In the genomic region with DNA sequence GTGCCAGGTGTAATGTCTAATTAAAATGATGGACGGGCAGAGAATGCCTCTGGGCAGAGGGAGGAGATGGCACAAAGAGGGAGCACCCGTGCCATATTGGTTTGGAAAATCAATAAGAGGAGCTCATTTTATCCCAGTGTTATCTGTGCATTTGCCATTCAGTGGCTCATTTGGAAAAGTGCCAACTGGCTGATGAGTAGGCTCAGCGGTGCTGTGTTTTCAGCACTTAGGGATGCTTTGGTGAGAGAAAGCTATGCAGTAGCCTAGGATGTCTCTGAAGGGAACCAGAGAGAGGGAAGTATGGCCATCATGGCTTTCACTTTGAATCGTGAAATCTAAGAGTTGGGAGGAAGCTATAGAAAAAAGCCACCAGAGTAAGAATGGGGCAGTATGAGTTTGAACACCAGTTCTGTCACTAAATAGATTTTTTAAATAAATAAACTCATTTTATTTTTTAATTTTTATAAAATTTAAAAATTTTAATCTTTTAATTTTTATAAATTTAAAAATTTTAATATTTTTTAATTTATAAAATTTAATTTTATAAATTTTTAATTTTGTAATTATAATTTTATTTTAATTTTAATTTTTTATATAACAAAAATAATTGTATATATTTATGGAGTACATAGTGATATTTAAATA, we compare ENCODE assay signal across 13 cellular contexts.
A peak's percentile ranks its signal among the peaks of the same experiment; 100 is the strongest.
DNase-seq lines count a peak whose midpoint lies in the region; ATAC-seq lines count a peak whose summit lies in the region.
"Had no signal": no experiment of that assay in that cellular context is flagged by ENCODE, and none has a peak within 500 bp of the region (broad histone marks: within the 10 kb centered on the region; RNA-seq: fewer than 3 reads in every experiment).

No MANE protein-coding gene starts in this region.

- no peaks in the 10 kb centered on the region for H3K27me3 ChIP-seq in HAP-1 (ENCODE audit: low read depth)

- DNase-seq in Ammon's horn (ENCODE audit: low spot score) (peak; percentile 9), LHCN-M2 (ENCODE audit: low read depth) (peak; percentile 13), NCI-H2171 treated with DMSO at 0.1 percent for 48 hours (lab: John Stamatoyannopoulos, UW) (peak; percentile 73), cerebellar cortex (ENCODE audit: low spot score) (peak; percentile 27), NCI-H526 treated with DMSO at 0.1 percent for 48 hours (lab: John Stamatoyannopoulos, UW) (no peak), HAP-1 (ENCODE audit: low spot score in 2 of 2) (no peak)
- DNase-seq: activated B cell treated with CpG ODN at 0.5 μM for 24 hours, activated T-cell treated with anti-CD3 and anti-CD28 coated beads for 4 hours, DMS79 treated with DMSO at 0.1 percent for 48 hours, left colon, trophoblast cell had no signal

- no peaks in the 10 kb centered on the region for H3K4me1 ChIP-seq in HAP-1

- no peaks in the 10 kb centered on the region for H3K36me3 ChIP-seq in HAP-1 (replicated peaks)

- no peak overlapping the region for H3K4me3 ChIP-seq in HAP-1

- ATAC-seq in HG02798 (IDR thresholded peaks at IDR 0.05; ENCODE audit: poor library complexity, unreplicated experiment) (no peak), HG02763 (IDR thresholded peaks at IDR 0.05; ENCODE audit: unreplicated experiment) (no peak)
- ATAC-seq: left colon had no signal

- H3K9me3 ChIP-seq in HAP-1 = no peaks in the 10 kb centered on the region

- in situ Hi-C loops in HAP-1 (cut with MboI; ENCODE audit: low sequenced_read_pairs) = no loop called here

Comparison
In these comparisons a context has a peak if more than half of its experiments do, and no peak if none do; other contexts are left out.
1. DNase-seq: peak in Ammon's horn (single experiment), LHCN-M2 (single experiment), NCI-H2171 treated with DMSO at 0.1 percent for 48 hours (single experiment) and cerebellar cortex (single experiment); none in NCI-H526 treated with DMSO at 0.1 percent for 48 hours (single experiment) and HAP-1 (0 of 2).